Comparison of ENCODE assay signal across 8 cellular contexts in genomic region chr11:45899448-45900174, GRCh38. TPM values are rescaled to one million over a fixed set of nuclear protein-coding genes. Genes with fewer than 3 reads are reported as not detected.
DNase-seq lines count a peak whose midpoint lies in the region; ATAC-seq and TF ChIP-seq lines count a peak whose summit lies in the region.

No MANE protein-coding gene starts in this region.

- H3K4me3 Mint-ChIP-seq in naive B cell, result peak overlapping the region; percentile 77 to 86 (median 78)
- H3K4me3 Mint-ChIP-seq in stimulated activated memory B cell treated with anti-CD40 and anti-IgM and Interleukin-4, amounts not matched to agents 10 μg/mL and 1 μg/mL and 100 μg/mL, for 72 hours, result peak overlapping the region; percentile 74

- peaks cover 22% of the 10 kb centered on the region for H3K36me3 ChIP-seq in HUES6 (ENCODE audit: control insufficient read depth, insufficient read depth, low read length)

- peak; percentile 95 for DNase-seq in 8988T
- peak; percentile 27 for DNase-seq in activated effector memory CD4-positive, alpha-beta T cell treated with Interleukin-2 at 50 U/mL for 16 hours
- peak; percentile 80 for DNase-seq in fibroblast of pulmonary artery (ENCODE audit: low read depth)
- DNase-seq in naive B cell, result peak; percentile 82

- no peaks in the 10 kb centered on the region for H3K9me3 Mint-ChIP-seq in naive B cell
- H3K9me3 Mint-ChIP-seq in stimulated activated memory B cell treated with anti-CD40 and anti-IgM and Interleukin-4, amounts not matched to agents 10 μg/mL and 1 μg/mL and 100 μg/mL, for 72 hours, result no peaks in the 10 kb centered on the region

- peak overlapping the region; percentile 29 to 96 (median 78) for H3K27ac Mint-ChIP-seq in naive B cell
- H3K27ac Mint-ChIP-seq in stimulated activated memory B cell treated with anti-CD40 and anti-IgM and Interleukin-4, amounts not matched to agents 10 μg/mL and 1 μg/mL and 100 μg/mL, for 72 hours, result no peak overlapping the region

- peaks cover 26% of the 10 kb centered on the region for H3K4me1 ChIP-seq in HUES6 (ENCODE audit: control insufficient read depth, insufficient read depth, low read length)

- H3K4me3 ChIP-seq in HUES6 (ENCODE audit: low read depth, low read length), result peak overlapping the region; percentile 73
- peak overlapping the region; percentile 58 for H3K4me3 ChIP-seq in fibroblast of pulmonary artery (replicated peaks; ENCODE audit: low read depth, low read length)

- H3K27ac ChIP-seq in HUES6 (ENCODE audit: low read depth, low read length), result peak overlapping the region; percentile 86

- H3K27me3 Mint-ChIP-seq in naive B cell, result peaks cover 4 to 39% (median 17%) of the 10 kb centered on the region in 3 donors
- peaks cover 54% of the 10 kb centered on the region for H3K27me3 Mint-ChIP-seq in stimulated activated memory B cell treated with anti-CD40 and anti-IgM and Interleukin-4, amounts not matched to agents 10 μg/mL and 1 μg/mL and 100 μg/mL, for 72 hours

- H3K27me3 ChIP-seq in HUES6 (ENCODE audit: control insufficient read depth, insufficient read depth, low read length), result peaks cover 29% of the 10 kb centered on the region

- ATAC-seq in GM19023 (IDR thresholded peaks at IDR 0.05; ENCODE audit: unreplicated experiment) (peak; percentile 65), naive B cell (ENCODE audit: low read depth in 2 of 2) (peak; percentile 84 to 88)
- ATAC-seq in stimulated activated memory B cell treated with anti-CD40 and anti-IgM and Interleukin-4, amounts not matched to agents 10 μg/mL and 1 μg/mL and 100 μg/mL, for 72 hours, result peak; percentile 85

- H3K36me3 Mint-ChIP-seq in naive B cell, result no peaks in the 10 kb centered on the region
- H3K36me3 Mint-ChIP-seq in stimulated activated memory B cell treated with anti-CD40 and anti-IgM and Interleukin-4, amounts not matched to agents 10 μg/mL and 1 μg/mL and 100 μg/mL, for 72 hours, result no peaks in the 10 kb centered on the region

- no peaks in the 10 kb centered on the region for H3K9me3 ChIP-seq in HUES6 (ENCODE audit: control insufficient read depth, insufficient read depth, low read depth, low read length)

- peak overlapping the region; percentile 93 for H3K9ac ChIP-seq in HUES6 (ENCODE audit: low read length)

- no peak for TF ChIP-seq CTCF in fibroblast of pulmonary artery (IDR thresholded peaks at IDR 0.05; ENCODE audit: low read length, missing control alignments)

- peaks cover 14 to 20% (median 17%) of the 10 kb centered on the region in 3 donors for H3K4me1 Mint-ChIP-seq in naive B cell
- H3K4me1 Mint-ChIP-seq in stimulated activated memory B cell treated with anti-CD40 and anti-IgM and Interleukin-4, amounts not matched to agents 10 μg/mL and 1 μg/mL and 100 μg/mL, for 72 hours, result peaks cover 17% of the 10 kb centered on the region

TF ChIP-seq in PFSK-1, 5 proteins besides CTCF, POLR2A, EP300 and RAD21:
- 0 out of 2 replicates have a peak, but pooled peaks have one; percentile 55 for TF ChIP-seq SIN3A (IDR thresholded peaks at IDR 0.05; ENCODE audit: borderline replicate concordance, insufficient read depth, low read length)
- TF ChIP-seq REST (IDR thresholded peaks at IDR 0.05; ENCODE audit: insufficient read depth in 1 of 2, low read depth in 2 of 2, low read length in 2 of 2), result peak; percentile 95 to 97
- TF ChIP-seq TAF1 (IDR thresholded peaks at IDR 0.05; ENCODE audit: borderline replicate concordance, insufficient read depth, low read length), result no peak
- no peak for TF ChIP-seq POLR2AphosphoS5 (IDR thresholded peaks at IDR 0.05; ENCODE audit: low read depth, low read length)
- TF ChIP-seq FOXP2 (optimal IDR thresholded peaks at IDR 0.05; ENCODE audit: borderline replicate concordance, extremely low read depth, extremely low read length, insufficient read depth), result no peak
TF ChIP-seq in PFSK-1: peak in this region for 2.

RNA-seq across cellular contexts. Expression of gene FREY1, which starts 7.5 kb away (rescaled TPM):
- not detected for polyA plus RNA-seq in PFSK-1 (2012; ENCODE audit: insufficient read length, low read depth)
- polyA plus RNA-seq in naive B cell (ENCODE audit: low read depth in 6 of 6), result not detected

RNA-seq across cellular contexts. Expression of gene MAPK8IP1, which starts 14.2 kb away (rescaled TPM):
- polyA plus RNA-seq in PFSK-1 (2012; ENCODE audit: insufficient read length, low read depth), result 28.1 TPM
- under 1 TPM in 5 of 6 donors, not detected in 1; 0.12 to 0.35 (median 0.20) TPM for polyA plus RNA-seq in naive B cell (ENCODE audit: low read depth in 6 of 6)

RNA-seq across cellular contexts. Expression of gene PEX16, which starts 18.1 kb away (rescaled TPM):
- 56.0 TPM for polyA plus RNA-seq in PFSK-1 (2012; ENCODE audit: insufficient read length, low read depth)
- polyA plus RNA-seq in naive B cell (ENCODE audit: low read depth in 6 of 6), result 10 to 100 TPM; 47.4 to 64.4 (median 60.4) TPM

RNA-seq across cellular contexts. Expression of gene LARGE2, which starts 22.8 kb away (rescaled TPM):
- 1.9 TPM for polyA plus RNA-seq in PFSK-1 (2012; ENCODE audit: insufficient read length, low read depth)
- 10 to 100 TPM; 30.6 to 84.4 (median 37.4) TPM for polyA plus RNA-seq in naive B cell (ENCODE audit: low read depth in 6 of 6)

RNA-seq across cellular contexts. Expression of gene CRY2, which starts 52.3 kb away (rescaled TPM):
- 10.9 TPM for polyA plus RNA-seq in PFSK-1 (2012; ENCODE audit: insufficient read length, low read depth)
- polyA plus RNA-seq in naive B cell (ENCODE audit: low read depth in 6 of 6), result 10 to 100 TPM in 5 of 6 donors, 1 to 10 TPM in 1; 10.0 to 34.2 (median 26.7) TPM

Comparison
In these comparisons a context has a peak if more than half of its experiments do, and no peak if none do; other contexts are left out.
1. Peak in every context shown above with its lines: DNase-seq, ATAC-seq, H3K4me3 ChIP-seq and H3K27ac ChIP-seq.
2. DNase-seq: peak in every context shown above with its lines; median percentile 95 in 8988T; 82 in naive B cell; 80 in fibroblast of pulmonary artery; 27 in activated effector memory CD4-positive, alpha-beta T cell treated with Interleukin-2 at 50 U/mL for 16 hours.